ENCODE assay signal across 12 cellular contexts in genomic region chr4:16079046-16079445, GRCh38. TPM values are rescaled to one million over a fixed set of nuclear protein-coding genes. Genes with fewer than 3 reads are reported as not detected.
DNase-seq lines count a peak whose midpoint lies in the region; ATAC-seq and TF ChIP-seq lines count a peak whose summit lies in the region.
"Had no signal": no experiment of that assay in that cellular context is flagged by ENCODE, and none has a peak within 500 bp of the region (broad histone marks: within the 10 kb centered on the region; RNA-seq: fewer than 3 reads in every experiment).

No MANE protein-coding gene starts in this region.

- ATAC-seq in HG02798 (IDR thresholded peaks at IDR 0.05; ENCODE audit: poor library complexity, unreplicated experiment): peak; percentile 86
- peak; percentile 55 for ATAC-seq in stimulated activated effector memory CD8-positive, alpha-beta T cell treated with anti-CD3 and anti-CD28 coated beads, Interleukin-12 subunit alpha, Interleukin-12 subunit beta, amount 100 ng/mL, for 72 hours
- ATAC-seq: A549, SK-N-SH treated with all-trans-retinoic acid at 6 μM for 48 hours had no signal

- H3K4me1 Mint-ChIP-seq in activated CD4-positive, alpha-beta T cell treated with anti-CD3 and anti-CD28 coated beads, Interleukin-2, amount 10 ng/mL, durations not matched to agents 24 days and 14 days: peaks cover 6% of the 10 kb centered on the region
- H3K4me1 Mint-ChIP-seq in stimulated activated effector memory CD8-positive, alpha-beta T cell treated with anti-CD3 and anti-CD28 coated beads, Interleukin-12 subunit alpha, Interleukin-12 subunit beta, amount 100 ng/mL, for 72 hours: peaks cover 14% of the 10 kb centered on the region

- H3K9me3 Mint-ChIP-seq in activated CD4-positive, alpha-beta T cell treated with anti-CD3 and anti-CD28 coated beads, Interleukin-2, amount 10 ng/mL, durations not matched to agents 24 days and 14 days: peaks cover 2% of the 10 kb centered on the region
- no peaks in the 10 kb centered on the region for H3K9me3 Mint-ChIP-seq in stimulated activated effector memory CD8-positive, alpha-beta T cell treated with anti-CD3 and anti-CD28 coated beads, Interleukin-12 subunit alpha, Interleukin-12 subunit beta, amount 100 ng/mL, for 72 hours

- peaks cover 2% of the 10 kb centered on the region for H3K36me3 Mint-ChIP-seq in activated CD4-positive, alpha-beta T cell treated with anti-CD3 and anti-CD28 coated beads, Interleukin-2, amount 10 ng/mL, durations not matched to agents 24 days and 14 days (ENCODE audit: low read depth)
- H3K36me3 Mint-ChIP-seq in stimulated activated effector memory CD8-positive, alpha-beta T cell treated with anti-CD3 and anti-CD28 coated beads, Interleukin-12 subunit alpha, Interleukin-12 subunit beta, amount 100 ng/mL, for 72 hours: no peaks in the 10 kb centered on the region

- intact Hi-C loops in activated CD4-positive, alpha-beta T cell treated with anti-CD3 and anti-CD28 coated beads, Interleukin-2, amount 10 ng/mL, durations not matched to agents 24 days and 14 days (cut with micrococcal nuclease): no loop called here

- H2AFZ ChIP-seq in osteoblast (ENCODE audit: low read length): no peak overlapping the region

- H3K4me3 ChIP-seq in osteoblast (ENCODE audit: insufficient read depth, low read length): no peak overlapping the region
- H3K4me3 ChIP-seq: A549 had no signal

- H3K27me3 Mint-ChIP-seq in activated CD4-positive, alpha-beta T cell treated with anti-CD3 and anti-CD28 coated beads, Interleukin-2, amount 10 ng/mL, durations not matched to agents 24 days and 14 days: peaks cover 40% of the 10 kb centered on the region

- no peaks in the 10 kb centered on the region for H3K4me1 ChIP-seq in osteoblast (ENCODE audit: insufficient read depth, low read length)
- H3K4me1 ChIP-seq: A549 had no signal

- no peaks in the 10 kb centered on the region for H3K36me3 ChIP-seq in osteoblast (ENCODE audit: insufficient read depth, low read length)
- H3K36me3 ChIP-seq: neutrophil had no signal

- H3K27ac ChIP-seq in osteoblast (ENCODE audit: low read depth, low read length): no peak overlapping the region
- H3K27ac ChIP-seq: A549, neutrophil had no signal

- no peaks in the 10 kb centered on the region for H3K9me3 ChIP-seq in osteoblast (ENCODE audit: low read depth, low read length)
- H3K9me3 ChIP-seq: A549, neutrophil had no signal

- peak; percentile 54 for DNase-seq in activated CD4-positive, alpha-beta T cell treated with anti-CD3 and anti-CD28 coated beads, Interleukin-2, amount 10 ng/mL, durations not matched to agents 24 days and 14 days
- no peak for DNase-seq in activated CD4-positive, alpha-beta T cell treated with anti-CD3 and anti-CD28 coated beads, Interleukin-2, amount 50 U/mL, for 48 hours
- DNase-seq in NCI-H82 treated with DMSO at 0.1 percent for 48 hours (lab: John Stamatoyannopoulos, UW; ENCODE audit: unreplicated experiment): peak; percentile 87
- DNase-seq in stimulated activated effector memory CD8-positive, alpha-beta T cell treated with anti-CD3 and anti-CD28 coated beads, Interleukin-12 subunit alpha, Interleukin-12 subunit beta, amount 100 ng/mL, for 72 hours (ENCODE audit: low spot score in 2 of 2): no peak
- DNase-seq in osteoblast (ENCODE audit: insufficient read length, low spot score, missing footprints): no peak
- DNase-seq in RKO (ENCODE audit: low spot score): no peak
- no peak for DNase-seq in COLO668 (lab: John Stamatoyannopoulos, UW; ENCODE audit: unreplicated experiment)
- DNase-seq: activated naive CD4-positive, alpha-beta T cell treated with Interleukin-2 at 50 U/mL for 16 hours had no signal

- no peak overlapping the region for H3K27ac Mint-ChIP-seq in activated CD4-positive, alpha-beta T cell treated with anti-CD3 and anti-CD28 coated beads, Interleukin-2, amount 10 ng/mL, durations not matched to agents 24 days and 14 days
- no peak overlapping the region for H3K27ac Mint-ChIP-seq in stimulated activated effector memory CD8-positive, alpha-beta T cell treated with anti-CD3 and anti-CD28 coated beads, Interleukin-12 subunit alpha, Interleukin-12 subunit beta, amount 100 ng/mL, for 72 hours

- no peak overlapping the region for H3K4me3 Mint-ChIP-seq in activated CD4-positive, alpha-beta T cell treated with anti-CD3 and anti-CD28 coated beads, Interleukin-2, amount 10 ng/mL, durations not matched to agents 24 days and 14 days
- H3K4me3 Mint-ChIP-seq in stimulated activated effector memory CD8-positive, alpha-beta T cell treated with anti-CD3 and anti-CD28 coated beads, Interleukin-12 subunit alpha, Interleukin-12 subunit beta, amount 100 ng/mL, for 72 hours: no peak overlapping the region

- peaks cover 58% of the 10 kb centered on the region for H3K27me3 ChIP-seq in osteoblast (ENCODE audit: insufficient read depth, low read length)

- no peaks in the 10 kb centered on the region for H4K20me1 ChIP-seq in osteoblast (ENCODE audit: insufficient read depth, low read length)

- TF ChIP-seq CTCF in osteoblast (IDR thresholded peaks at IDR 0.05; ENCODE audit: extremely low read depth, low read depth, low read length): no peak

- no peak overlapping the region for H3K4me2 ChIP-seq in osteoblast (ENCODE audit: insufficient read depth, low read length)
- H3K4me2 ChIP-seq: A549 had no signal

- H3K79me2 ChIP-seq in osteoblast (ENCODE audit: insufficient read depth, low read length): no peaks in the 10 kb centered on the region

RNA-seq across cellular contexts. Expression of gene PROM1, which starts 4.8 kb away (rescaled TPM):
- not detected in 2 replicates for total RNA-seq in activated CD4-positive, alpha-beta T cell treated with anti-CD3 and anti-CD28 coated beads, Interleukin-2, amount 10 ng/mL, durations not matched to agents 24 days and 14 days
- not detected in 2 replicates for total RNA-seq in osteoblast

Comparison
In these comparisons a context has a peak if more than half of its experiments do, and no peak if none do; other contexts are left out.
1. DNase-seq: peak in activated CD4-positive, alpha-beta T cell treated with anti-CD3 and anti-CD28 coated beads, Interleukin-2, amount 10 ng/mL, durations not matched to agents 24 days and 14 days (single experiment) and NCI-H82 treated with DMSO at 0.1 percent for 48 hours (single experiment); none in activated CD4-positive, alpha-beta T cell treated with anti-CD3 and anti-CD28 coated beads, Interleukin-2, amount 50 U/mL, for 48 hours (0 of 2), stimulated activated effector memory CD8-positive, alpha-beta T cell treated with anti-CD3 and anti-CD28 coated beads, Interleukin-12 subunit alpha, Interleukin-12 subunit beta, amount 100 ng/mL, for 72 hours (0 of 2), osteoblast (single experiment), RKO (single experiment) and COLO668 (single experiment).